ENCODE assay signal across 10 cellular contexts in genomic region chr10:123134915-123135414, GRCh38. TPM values are rescaled to one million over a fixed set of nuclear protein-coding genes. Genes with fewer than 3 reads are reported as not detected.
DNase-seq lines count a peak whose midpoint lies in the region; FAIRE-seq and TF ChIP-seq lines count a peak whose summit lies in the region.
"Had no signal": no experiment of that assay in that cellular context is flagged by ENCODE, and none has a peak within 500 bp of the region (broad histone marks: within the 10 kb centered on the region; RNA-seq: fewer than 3 reads in every experiment).

No MANE protein-coding gene starts in this region.

- peak overlapping the region; percentile 53; the same call in 1 of the 2 replicates for H2BK12ac ChIP-seq in H1 (ENCODE audit: low read depth, low read length)

- peaks cover 47% of the 10 kb centered on the region for H3K4me1 Mint-ChIP-seq in activated T-cell treated with anti-CD3 and anti-CD28 coated beads, Interleukin-2, amount 50 U/mL, for 24 hours (ENCODE audit: low read depth)

- 2% methylated on average over 19 of the region's 46 CpGs; no CpG with 5 or more reads in 1 of the 2 experiments for WGBS in H1 (ENCODE audit: extremely low coverage in 1 of 2, insufficient coverage in 1 of 2, insufficient read length in 1 of 2, insufficient replicate concordance in 2 of 2, low coverage in 1 of 2, low lambda C conversion rate in 2 of 2, missing lambda C conversion rate in 1 of 2), 2 experiments
- WGBS in spleen, 5 donors, result 0 to 6% (median 5%) methylated on average over 1 to 46 of the region's 46 CpGs

- no peak overlapping the region for H2AFZ ChIP-seq in H1 (ENCODE audit: low read length)

- H3K36me3 ChIP-seq in H1 (ENCODE audit: control insufficient read depth in 2 of 4, insufficient read depth in 4 of 4, low read length in 3 of 4), result no peaks in the 10 kb centered on the region; a peak in 1 of 8 replicates
- H3K36me3 ChIP-seq in spleen, result no peaks in the 10 kb centered on the region

- no peak for TF ChIP-seq EP300 in H1 (IDR thresholded peaks at IDR 0.05; ENCODE audit: borderline replicate concordance in 1 of 2, low read depth in 2 of 2, low read length in 2 of 2)

- TF ChIP-seq RAD21 in H1 (IDR thresholded peaks at IDR 0.05 in 1 of 2, conservative IDR thresholded peaks at IDR 0.05 in 1 of 2; ENCODE audit: low read depth in 2 of 2, low read length in 2 of 2), result no peak

- TF ChIP-seq CTCF in H1 (IDR thresholded peaks at IDR 0.05; ENCODE audit: control extremely low read depth in 1 of 3, insufficient read depth in 1 of 3, low read depth in 1 of 3, low read length in 3 of 3), result no peak
- TF ChIP-seq CTCF in spleen (IDR thresholded peaks at IDR 0.05 in 8 of 11, conservative IDR thresholded peaks at IDR 0.05 in 3 of 11), result no peak

- no peak overlapping the region for H2BK120ac ChIP-seq in H1 (replicated peaks; ENCODE audit: low read depth, low read length)

- peaks cover 90% of the 10 kb centered on the region for H3K27me3 Mint-ChIP-seq in activated T-cell treated with anti-CD3 and anti-CD28 coated beads, Interleukin-2, amount 50 U/mL, for 24 hours

- H2AK5ac ChIP-seq in H1 (ENCODE audit: low read depth, low read length), result no peak overlapping the region

- H3K4me1 ChIP-seq in H1 (replicated peaks in 1 of 4; ENCODE audit: control insufficient read depth in 3 of 4, insufficient read depth in 4 of 4, low read length in 3 of 4), result peaks cover 7 to 43% (median 26%) of the 10 kb centered on the region in 4 experiments
- H3K4me1 ChIP-seq in spleen, result peaks cover 40 to 73% (median 63%) of the 10 kb centered on the region in 6 donors

- H3K4me3 ChIP-seq in H1 (ENCODE audit: extremely low read depth in 1 of 4, insufficient read depth in 2 of 4, low read depth in 3 of 4, low read length in 4 of 4), result peak overlapping the region; percentile 37 to 59 (median 48)
- peak overlapping the region; percentile 36 to 70 (median 48) for H3K4me3 ChIP-seq in spleen

- POLR2A ChIA-PET in H1 (lab: Charles Lee; ENCODE audit: partially characterized antibody), result interaction anchor here (2.2 to 2.8 kb wide), 3 partner anchors 10 to 16 kb away, joined by 5 to 35 read pairs (median 31); partner anchors contain the start of gene HMX2

- TF ChIP-seq POLR2A in H1 (IDR thresholded peaks at IDR 0.05; ENCODE audit: control extremely low read depth in 1 of 2, low read depth in 2 of 2, low read length in 2 of 2), result no peak
- TF ChIP-seq POLR2A in spleen (IDR thresholded peaks at IDR 0.05), result no peak

- H3K36me3 Mint-ChIP-seq in activated T-cell treated with anti-CD3 and anti-CD28 coated beads, Interleukin-2, amount 50 U/mL, for 24 hours (ENCODE audit: low read depth), result no peaks in the 10 kb centered on the region

- H3K4me3 Mint-ChIP-seq in activated T-cell treated with anti-CD3 and anti-CD28 coated beads, Interleukin-2, amount 50 U/mL, for 24 hours, result peak overlapping the region; percentile 66

- no peak overlapping the region for H2BK15ac ChIP-seq in H1 (ENCODE audit: low read length)

- no peak overlapping the region for H4K5ac ChIP-seq in H1 (ENCODE audit: insufficient read length, low read depth, low read length)

- H4K91ac ChIP-seq in H1 (replicated peaks; ENCODE audit: insufficient read length, low read length), result no peak overlapping the region

- DNase-seq in activated T-cell treated with anti-CD3 and anti-CD28 coated beads, Interleukin-2, amount 50 U/mL, for 24 hours, result no peak
- no peak for DNase-seq in activated T-cell treated with anti-CD3 and anti-CD28 coated beads, Interleukin-2, amount 50 U/mL, for 48 hours
- DNase-seq in MV-4-11 (lab: John Stamatoyannopoulos, UW) (peak; percentile 69), H1 (ENCODE audit: low read depth in 1 of 2, low spot score in 2 of 2) (no peak), spleen (no peak), caudate nucleus (lab: John Stamatoyannopoulos, UW) (no peak), NCI-H2107 (lab: John Stamatoyannopoulos, UW) (no peak), SIG-M5 treated with dmso at 0.1 percent for 504 hours (lab: John Stamatoyannopoulos, UW; ENCODE audit: unreplicated experiment) (no peak)
- DNase-seq: PC-3 had no signal

- H3K56ac ChIP-seq in H1 (replicated peaks; ENCODE audit: insufficient read length, low read depth, low read length), result no peak overlapping the region

- H3K23ac ChIP-seq in H1 (ENCODE audit: insufficient read length), result no peak overlapping the region

- H3K14ac ChIP-seq in H1 (ENCODE audit: insufficient read length), result no peak overlapping the region

- H3K9ac ChIP-seq in H1 (replicated peaks in 1 of 4; ENCODE audit: extremely low read depth in 1 of 4, low read depth in 3 of 4, low read length in 3 of 4), result no peak overlapping the region

- CTCF ChIA-PET in H1 (lab: Charles Lee; ENCODE audit: partially characterized antibody), result interaction anchor here (1.3 to 4.4 kb wide), 8 partner anchors 9 to 139 kb away, joined by 4 to 35 read pairs (median 17); partner anchors contain the start of gene BUB3

- H4K8ac ChIP-seq in H1 (ENCODE audit: extremely low read depth, insufficient read depth, low read length), result peak overlapping the region; percentile 42; the same call in 1 of the 2 replicates

- no peak overlapping the region for H2BK20ac ChIP-seq in H1 (ENCODE audit: low read length)

- H3K9me3 ChIP-seq in H1 (ENCODE audit: insufficient read depth in 2 of 2, low read depth in 1 of 2, low read length in 1 of 2), result no peaks in the 10 kb centered on the region
- H3K9me3 ChIP-seq in spleen, result no peaks in the 10 kb centered on the region

- no peaks in the 10 kb centered on the region for H3K79me2 ChIP-seq in H1 (ENCODE audit: control insufficient read depth in 1 of 2, insufficient read depth in 2 of 2, low read length in 2 of 2)

- no peak for FAIRE-seq in H1 (lab: Jason Lieb, UNC)

- no peaks in the 10 kb centered on the region for H3K9me3 Mint-ChIP-seq in activated T-cell treated with anti-CD3 and anti-CD28 coated beads, Interleukin-2, amount 50 U/mL, for 24 hours

- peaks cover 65 to 96% (median 85%) of the 10 kb centered on the region in 4 experiments for H3K27me3 ChIP-seq in H1 (replicated peaks in 1 of 4; ENCODE audit: control insufficient read depth in 3 of 4, extremely low read depth in 1 of 4, insufficient read depth in 3 of 4, low read length in 3 of 4)
- H3K27me3 ChIP-seq in spleen (replicated peaks in 1 of 7), result peaks cover 45 to 100% (median 97%) of the 10 kb centered on the region in 7 donors

- no peak overlapping the region for H3K27ac Mint-ChIP-seq in activated T-cell treated with anti-CD3 and anti-CD28 coated beads, Interleukin-2, amount 50 U/mL, for 24 hours

- intact Hi-C loops in spleen (cut with DNase I; ENCODE audit: low total_unique reads), result no loop called here

- H4K20me1 ChIP-seq in H1 (replicated peaks in 1 of 2; ENCODE audit: control insufficient read depth in 1 of 2, insufficient read depth in 2 of 2, low read length in 2 of 2), result peaks cover 0 to 11% of the 10 kb centered on the region in 2 experiments

- H3K4ac ChIP-seq in H1 (replicated peaks; ENCODE audit: insufficient read length, low read depth, low read length), result no peak overlapping the region

- H3K23me2 ChIP-seq in H1 (ENCODE audit: low read depth, low read length), result peaks cover 21% of the 10 kb centered on the region; the same call in 1 of the 2 replicates

- no peaks in the 10 kb centered on the region for H3K79me1 ChIP-seq in H1 (ENCODE audit: low read depth, low read length)

- peak overlapping the region; percentile 48 to 95 for H3K4me2 ChIP-seq in H1 (ENCODE audit: insufficient read depth in 1 of 2, low read depth in 2 of 2, low read length in 2 of 2)

- no peak overlapping the region; the same call in 1 of the 2 replicates for H2BK5ac ChIP-seq in H1 (ENCODE audit: low read depth, low read length)

- H3K18ac ChIP-seq in H1 (ENCODE audit: extremely low read depth, low read length), result 0 out of 2 replicates have a peak overlapping the region, but pooled peaks have one; percentile 17

- H3K27ac ChIP-seq in H1 (ENCODE audit: low read depth, low read length) (no peak overlapping the region), spleen (no peak overlapping the region), caudate nucleus (ENCODE audit: low read depth, low read length) (no peak overlapping the region)

TF ChIP-seq in H1, 55 proteins besides CTCF, POLR2A, EP300 and RAD21 (continues in another document):
- peak; percentile 15 for TF ChIP-seq EZH2 (IDR thresholded peaks at IDR 0.05; ENCODE audit: low read depth, low read length, severe bottlenecking)

RNA-seq across cellular contexts. Expression of gene HMX3, which starts 0.8 kb away (rescaled TPM):
- total RNA-seq in H1 (2021; fragmentation: NEBNext Ultra II Directional; extraction: Animal tissue kit (Norgen Biotek cat#: 25700)), result 0.27 TPM in 1 of 2 replicates, not detected in the other
- 0.05 and 0.25 TPM in 2 replicates for polyA plus RNA-seq in H1 (2011; rRNA removed)
- polyA plus RNA-seq in H1 (2011; cell fraction: cytosol; rRNA removed), result 0.17 TPM
- 0.16 TPM for polyA plus RNA-seq in H1 (2011; cell fraction: nucleus; rRNA removed)
- 0.16 TPM in 1 of 4 replicates, not detected in the others for polyA plus RNA-seq in H1 (2012, experiment 1 of 2)
- polyA plus RNA-seq in H1 (2012, experiment 2 of 2), result not detected
- 0.14 TPM for polyA plus RNA-seq in H1 (2013, experiment 1 of 2)
- polyA plus RNA-seq in H1 (2013, experiment 2 of 2), result 0.11 TPM
- polyA minus RNA-seq in H1 (2011; rRNA and poly(A)+ RNA removed), result not detected in 2 replicates
- not detected for polyA minus RNA-seq in H1 (2011; cell fraction: cytosol; rRNA and poly(A)+ RNA removed)
- polyA minus RNA-seq in H1 (2011; cell fraction: nucleus; rRNA and poly(A)+ RNA removed), result not detected
- not detected for total RNA-seq in spleen
- not detected for polyA plus RNA-seq in spleen
- total RNA-seq: pulmonary artery endothelial cell had no signal

RNA-seq across cellular contexts. Expression of gene HMX2, which starts 13.0 kb away (rescaled TPM):
- 1.3 and 2.0 TPM in 2 replicates for total RNA-seq in H1 (2021; fragmentation: NEBNext Ultra II Directional; extraction: Animal tissue kit (Norgen Biotek cat#: 25700))
- polyA plus RNA-seq in H1 (2011; rRNA removed) (2.2 and 2.7 TPM in 2 replicates), spleen (under 1 TPM in 1 of 3 donors, not detected in 2; 0.08 TPM)
- 1.1 TPM for polyA plus RNA-seq in H1 (2011; cell fraction: cytosol; rRNA removed)
- polyA plus RNA-seq in H1 (2011; cell fraction: nucleus; rRNA removed), result 0.97 TPM
- polyA plus RNA-seq in H1 (2012, experiment 1 of 2), result 0.64 to 1.5 TPM (median 1.2 TPM) in 4 replicates
- 1.3 TPM for polyA plus RNA-seq in H1 (2012, experiment 2 of 2)
- polyA plus RNA-seq in H1 (2013, experiment 1 of 2), result 5.4 TPM
- 5.4 TPM for polyA plus RNA-seq in H1 (2013, experiment 2 of 2)
- polyA minus RNA-seq in H1 (2011; rRNA and poly(A)+ RNA removed), result 0.17 and 0.35 TPM in 2 replicates
- polyA minus RNA-seq in H1 (2011; cell fraction: cytosol; rRNA and poly(A)+ RNA removed), result 1.8 TPM
- polyA minus RNA-seq in H1 (2011; cell fraction: nucleus; rRNA and poly(A)+ RNA removed), result 0.90 TPM
- not detected for total RNA-seq in spleen
- total RNA-seq: PC-3, pulmonary artery endothelial cell had no signal

RNA-seq across cellular contexts. Expression of gene BUB3, which starts 19.2 kb away (rescaled TPM):
- 184 and 207 TPM in 2 replicates for total RNA-seq in H1 (2021; fragmentation: NEBNext Ultra II Directional; extraction: Animal tissue kit (Norgen Biotek cat#: 25700))
- polyA plus RNA-seq in H1 (2011; rRNA removed) (183 and 187 TPM in 2 replicates), spleen (10 to 100 TPM; 33.7 to 65.1 (median 62.2) TPM)
- polyA plus RNA-seq in H1 (2011; cell fraction: cytosol; rRNA removed), result 273 TPM
- 335 TPM for polyA plus RNA-seq in H1 (2011; cell fraction: nucleus; rRNA removed)
- polyA plus RNA-seq in H1 (2012, experiment 1 of 2), result 205 to 238 TPM (median 210 TPM) in 4 replicates
- 23.6 TPM for polyA plus RNA-seq in H1 (2012, experiment 2 of 2)
- 139 TPM for polyA plus RNA-seq in H1 (2013, experiment 1 of 2)
- polyA plus RNA-seq in H1 (2013, experiment 2 of 2), result 140 TPM
- 387 and 444 TPM in 2 replicates for polyA minus RNA-seq in H1 (2011; rRNA and poly(A)+ RNA removed)
- polyA minus RNA-seq in H1 (2011; cell fraction: cytosol; rRNA and poly(A)+ RNA removed), result 179 TPM
- polyA minus RNA-seq in H1 (2011; cell fraction: nucleus; rRNA and poly(A)+ RNA removed), result 286 TPM
- total RNA-seq in spleen, result 100 to 1,000 TPM in 4 of 7 donors, 10 to 100 TPM in 3; 94.2 to 193 (median 111) TPM
